16 cellular contexts compared by ENCODE assay signal in the genomic region with DNA sequence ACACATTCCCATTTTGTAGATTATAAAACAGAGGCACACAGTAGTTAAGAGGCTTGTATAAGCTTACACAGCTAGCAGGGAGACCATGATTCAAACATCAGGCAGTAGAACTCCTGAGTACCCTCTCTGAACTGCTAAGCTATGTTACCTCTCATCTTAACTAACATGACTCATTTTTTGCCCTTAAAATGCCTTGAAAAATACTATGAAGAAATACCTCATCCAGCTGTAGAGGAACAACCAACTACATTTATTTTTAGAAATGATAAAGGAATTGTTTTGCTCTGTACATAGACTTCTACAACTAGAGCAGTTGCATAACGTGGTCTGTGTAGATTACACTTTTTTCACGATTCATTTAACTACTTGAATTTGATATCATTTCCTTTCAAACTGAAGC.
DNase-seq lines count a peak whose midpoint lies in the region; ATAC-seq, FAIRE-seq and TF ChIP-seq lines count a peak whose summit lies in the region.
"Had no signal": no experiment of that assay in that cellular context is flagged by ENCODE, and none has a peak within 500 bp of the region (broad histone marks: within the 10 kb centered on the region; RNA-seq: fewer than 3 reads in every experiment).

No MANE protein-coding gene starts in this region.

- no peak for ATAC-seq in stimulated activated naive CD8-positive, alpha-beta T cell treated with anti-CD3 and anti-CD28 coated beads, Interleukin-15, Interleukin-2, amounts not matched to agents 100 U/mL and 50 U/mL, for 24 hours
- ATAC-seq: right cardiac atrium, T-helper 17 cell had no signal

- H3K9ac ChIP-seq in astrocyte (ENCODE audit: low read length) = no peak overlapping the region
- H3K9ac ChIP-seq: BLaER1 had no signal

- peak overlapping the region; percentile 6 for H3K4me2 ChIP-seq in astrocyte (ENCODE audit: low read length)
- H3K4me2 ChIP-seq: BLaER1 had no signal

- FAIRE-seq in astrocyte (lab: Jason Lieb, UNC) = peak; percentile 63
- FAIRE-seq: HTR-8/SVneo had no signal

- H3K27ac Mint-ChIP-seq in astrocyte (ENCODE audit: unreplicated experiment) = no peak overlapping the region
- H3K27ac Mint-ChIP-seq in mesothelial cell of epicardium = no peak overlapping the region
- H3K27ac Mint-ChIP-seq: activated CD4-positive, alpha-beta memory T cell treated with anti-CD3 and anti-CD28 coated beads, Interleukin-2, amount 10 ng/mL, durations not matched to agents 7 days and 5 days; dendritic cell treated with granulocyte-macrophage colony-stimulating factor and Interleukin-4, amounts not matched to agents 40 ng/mL and 50 ng/mL, for 4 days; T-helper 17 cell had no signal

- TF ChIP-seq CTCF in astrocyte (IDR thresholded peaks at IDR 0.05; ENCODE audit: insufficient read depth, low read depth, low read length) (no peak), mesothelial cell of epicardium (IDR thresholded peaks at IDR 0.05; ENCODE audit: unreplicated experiment) (no peak)

- H3K4me1 Mint-ChIP-seq in astrocyte (ENCODE audit: low read depth, unreplicated experiment) (peaks cover 12% of the 10 kb centered on the region), mesothelial cell of epicardium (peaks cover 6% of the 10 kb centered on the region)
- H3K4me1 Mint-ChIP-seq: activated CD4-positive, alpha-beta memory T cell treated with anti-CD3 and anti-CD28 coated beads, Interleukin-2, amount 10 ng/mL, durations not matched to agents 7 days and 5 days; T-helper 17 cell had no signal

- H3K4me1 ChIP-seq in ACC112 (ENCODE audit: control insufficient read depth, insufficient read depth, low read length, unreplicated experiment) (peaks cover 11% of the 10 kb centered on the region), astrocyte (ENCODE audit: insufficient read depth, low read length) (no peaks in the 10 kb centered on the region)

- H3K27me3 ChIP-seq in ACC112 (ENCODE audit: insufficient read depth, low read length) = no peaks in the 10 kb centered on the region
- H3K27me3 ChIP-seq in astrocyte (ENCODE audit: insufficient read depth, low read length) = no peaks in the 10 kb centered on the region
- H3K27me3 ChIP-seq: BLaER1, tibial artery had no signal

- H3K79me2 ChIP-seq in ACC112 (ENCODE audit: control insufficient read depth, insufficient read depth, low read length, unreplicated experiment) (no peaks in the 10 kb centered on the region), astrocyte (ENCODE audit: insufficient read depth, low read length) (no peaks in the 10 kb centered on the region)

- no peaks in the 10 kb centered on the region for H3K9me3 Mint-ChIP-seq in astrocyte (ENCODE audit: unreplicated experiment)
- peaks cover 15% of the 10 kb centered on the region for H3K9me3 Mint-ChIP-seq in mesothelial cell of epicardium

- H3K27ac ChIP-seq in ACC112 (ENCODE audit: low read depth, low read length) (peak overlapping the region; percentile 42), astrocyte (ENCODE audit: low read depth, low read length) (peak overlapping the region; percentile 7)
- H3K27ac ChIP-seq: BLaER1, tibial artery had no signal

- H3K4me3 Mint-ChIP-seq in astrocyte (ENCODE audit: unreplicated experiment) (no peak overlapping the region), mesothelial cell of epicardium (no peak overlapping the region)
- H3K4me3 Mint-ChIP-seq: activated CD4-positive, alpha-beta memory T cell treated with anti-CD3 and anti-CD28 coated beads, Interleukin-2, amount 10 ng/mL, durations not matched to agents 7 days and 5 days; dendritic cell treated with granulocyte-macrophage colony-stimulating factor and Interleukin-4, amounts not matched to agents 40 ng/mL and 50 ng/mL, for 4 days; T-helper 17 cell had no signal

- H3K36me3 ChIP-seq in ACC112 (ENCODE audit: insufficient read depth, low read length) = no peaks in the 10 kb centered on the region
- no peaks in the 10 kb centered on the region for H3K36me3 ChIP-seq in astrocyte (ENCODE audit: insufficient read depth, low read length)
- H3K36me3 ChIP-seq: BLaER1, tibial artery had no signal

- H2AFZ ChIP-seq in ACC112 (ENCODE audit: low read length, unreplicated experiment) = peak overlapping the region; percentile 67
- no peak overlapping the region for H2AFZ ChIP-seq in astrocyte (ENCODE audit: low read depth, low read length)

- H4K20me1 ChIP-seq in astrocyte (ENCODE audit: insufficient read depth, low read length) = no peaks in the 10 kb centered on the region
- H4K20me1 ChIP-seq: BLaER1 had no signal

- no peaks in the 10 kb centered on the region for H3K9me3 ChIP-seq in astrocyte (ENCODE audit: insufficient read depth, low read depth, low read length)
- H3K9me3 ChIP-seq: BLaER1, tibial artery had no signal

- DNase-seq in HT1080 (ENCODE audit: low read depth) = peak; percentile 64
- DNase-seq in astrocyte (ENCODE audit: low read depth) = peak; percentile 84
- peak; percentile 50 for DNase-seq in iris pigment epithelial cell (ENCODE audit: low read depth)
- DNase-seq in mesothelial cell of epicardium (ENCODE audit: low spot score in 2 of 2, unreplicated experiment in 2 of 2) = no peak
- no peak for DNase-seq in germinal center (ENCODE audit: low spot score)
- no peak for DNase-seq in stimulated activated naive CD8-positive, alpha-beta T cell treated with anti-CD3 and anti-CD28 coated beads, Interleukin-15, Interleukin-2, amounts not matched to agents 100 U/mL and 50 U/mL, for 24 hours
- no peak for DNase-seq in D341Med (ENCODE audit: low spot score)
- DNase-seq: activated CD4-positive, alpha-beta memory T cell treated with anti-CD3 and anti-CD28 coated beads, Interleukin-2, amount 10 ng/mL, durations not matched to agents 7 days and 5 days; GDM1; right cardiac atrium; T-helper 17 cell; tibial artery had no signal

- H3K36me3 Mint-ChIP-seq in astrocyte (ENCODE audit: low read depth, unreplicated experiment) (no peaks in the 10 kb centered on the region), mesothelial cell of epicardium (no peaks in the 10 kb centered on the region)

- H3K27me3 Mint-ChIP-seq in astrocyte (ENCODE audit: low read depth, unreplicated experiment) (no peaks in the 10 kb centered on the region), mesothelial cell of epicardium (ENCODE audit: low read depth) (no peaks in the 10 kb centered on the region)
- H3K27me3 Mint-ChIP-seq: activated CD4-positive, alpha-beta memory T cell treated with anti-CD3 and anti-CD28 coated beads, Interleukin-2, amount 10 ng/mL, durations not matched to agents 7 days and 5 days; dendritic cell treated with granulocyte-macrophage colony-stimulating factor and Interleukin-4, amounts not matched to agents 40 ng/mL and 50 ng/mL, for 4 days; T-helper 17 cell had no signal

- peak overlapping the region; percentile 60; the same call in 1 of the 2 replicates for H3K4me3 ChIP-seq in ACC112 (ENCODE audit: low read depth, low read length)
- no peak overlapping the region for H3K4me3 ChIP-seq in astrocyte (ENCODE audit: insufficient read depth, low read depth, low read length)
- H3K4me3 ChIP-seq: BLaER1, tibial artery had no signal

Comparison
In these comparisons a context has a peak if more than half of its experiments do, and no peak if none do; other contexts are left out.
1. DNase-seq: peak in HT1080 (single experiment), astrocyte (single experiment) and iris pigment epithelial cell (single experiment); none in mesothelial cell of epicardium (0 of 2), germinal center (single experiment), stimulated activated naive CD8-positive, alpha-beta T cell treated with anti-CD3 and anti-CD28 coated beads, Interleukin-15, Interleukin-2, amounts not matched to agents 100 U/mL and 50 U/mL, for 24 hours (single experiment) and D341Med (single experiment).